ENCODE assay signal across 18 cellular contexts in genomic region chr12:83114042-83114441, GRCh38.
"Had no signal": no experiment of that assay in that cellular context is flagged by ENCODE, and none has a peak within 500 bp of the region (broad histone marks: within the 10 kb centered on the region; RNA-seq: fewer than 3 reads in every experiment).

No MANE protein-coding gene starts in this region.

- H3K36me3 Mint-ChIP-seq: activated naive CD4-positive, alpha-beta T cell treated with anti-CD3 and anti-CD28 coated beads, Interleukin-2, amount 50 U/mL, for 24 hours; stimulated activated naive B cell treated with anti-CD40 and anti-IgM and Interleukin-4, amounts not matched to agents 10 μg/mL and 1 μg/mL and 100 μg/mL, for 72 hours had no signal

- ATAC-seq: body of pancreas; naive thymus-derived CD4-positive, alpha-beta T cell; psoas muscle; stimulated activated naive B cell treated with anti-CD40 and anti-IgM and Interleukin-4, amounts not matched to agents 10 μg/mL and 1 μg/mL and 100 μg/mL, for 72 hours had no signal

- H3K27ac Mint-ChIP-seq: activated CD4-positive, alpha-beta T cell treated with anti-CD3 and anti-CD28 coated beads, Interleukin-2, amount 10 ng/mL, durations not matched to agents 7 days and 5 days; activated naive CD4-positive, alpha-beta T cell treated with anti-CD3 and anti-CD28 coated beads, Interleukin-2, amount 50 U/mL, for 24 hours; activated T-helper 2 cell treated with anti-CD3 and anti-CD28 coated beads, Interferon-gamma antibody, Interleukin-2, Interleukin-4, amounts not matched to agents 10 μg/mL and 5 μg/mL and 100 μg/mL, durations not matched to agents 14 hours and 24 hours and 36 hours; naive thymus-derived CD4-positive, alpha-beta T cell; stimulated activated naive B cell treated with anti-CD40 and anti-IgM and Interleukin-4, amounts not matched to agents 10 μg/mL and 1 μg/mL and 100 μg/mL, for 72 hours had no signal

- H3K4me3 Mint-ChIP-seq: activated CD4-positive, alpha-beta T cell treated with anti-CD3 and anti-CD28 coated beads, Interleukin-2, amount 10 ng/mL, durations not matched to agents 7 days and 5 days; activated naive CD4-positive, alpha-beta T cell treated with anti-CD3 and anti-CD28 coated beads, Interleukin-2, amount 50 U/mL, for 24 hours; central memory CD8-positive, alpha-beta T cell; naive thymus-derived CD4-positive, alpha-beta T cell; stimulated activated naive B cell treated with anti-CD40 and anti-IgM and Interleukin-4, amounts not matched to agents 10 μg/mL and 1 μg/mL and 100 μg/mL, for 72 hours had no signal

- H3K27me3 Mint-ChIP-seq: activated CD4-positive, alpha-beta T cell treated with anti-CD3 and anti-CD28 coated beads, Interleukin-2, amount 10 ng/mL, durations not matched to agents 7 days and 5 days; activated naive CD4-positive, alpha-beta T cell treated with anti-CD3 and anti-CD28 coated beads, Interleukin-2, amount 50 U/mL, for 24 hours; central memory CD8-positive, alpha-beta T cell; naive thymus-derived CD4-positive, alpha-beta T cell; stimulated activated naive B cell treated with anti-CD40 and anti-IgM and Interleukin-4, amounts not matched to agents 10 μg/mL and 1 μg/mL and 100 μg/mL, for 72 hours had no signal

- H3K4me1 Mint-ChIP-seq: activated CD4-positive, alpha-beta T cell treated with anti-CD3 and anti-CD28 coated beads, Interleukin-2, amount 10 ng/mL, durations not matched to agents 7 days and 5 days; activated naive CD4-positive, alpha-beta T cell treated with anti-CD3 and anti-CD28 coated beads, Interleukin-2, amount 50 U/mL, for 24 hours; central memory CD8-positive, alpha-beta T cell; naive thymus-derived CD4-positive, alpha-beta T cell; stimulated activated naive B cell treated with anti-CD40 and anti-IgM and Interleukin-4, amounts not matched to agents 10 μg/mL and 1 μg/mL and 100 μg/mL, for 72 hours had no signal

- DNase-seq: activated CD4-positive, alpha-beta T cell treated with anti-CD3 and anti-CD28 coated beads, Interleukin-2, amount 10 ng/mL, durations not matched to agents 7 days and 5 days; activated CD4-positive, CD25-positive, alpha-beta regulatory T cell; amniotic stem cell; body of pancreas; cortex of kidney; effector CD8-positive, alpha-beta T cell; midbrain; naive thymus-derived CD4-positive, alpha-beta T cell; psoas muscle; sigmoid colon; stimulated activated CD4-positive, alpha-beta T cell treated with anti-CD3 and anti-CD28 coated beads, Interleukin-2, amount 100 ng/mL, for 24 hours; stimulated activated naive B cell treated with anti-CD40 and anti-IgM and Interleukin-4, amounts not matched to agents 10 μg/mL and 1 μg/mL and 100 μg/mL, for 72 hours; substantia nigra; T-helper 2 cell; trophoblast cell had no signal
